In genomic region chr3:150345021-150345538, GRCh38 we compare ENCODE assay signal across 13 cellular contexts.
DNase-seq lines count a peak whose midpoint lies in the region; ATAC-seq, FAIRE-seq and TF ChIP-seq lines count a peak whose summit lies in the region.
"Had no signal": no experiment of that assay in that cellular context is flagged by ENCODE, and none has a peak within 500 bp of the region (broad histone marks: within the 10 kb centered on the region; RNA-seq: fewer than 3 reads in every experiment).

No MANE protein-coding gene starts in this region.

- TF ChIP-seq RAD21 in GM12878 (IDR thresholded peaks at IDR 0.05; ENCODE audit: insufficient read depth, low read depth, low read length): no peak

- H3K36me3 ChIP-seq in GM12878 (ENCODE audit: control insufficient read depth in 2 of 2, insufficient read depth in 2 of 2, low read length in 1 of 2): no peaks in the 10 kb centered on the region

- WGBS in GM12878 (ENCODE audit: insufficient coverage, insufficient replicate concordance, low lambda C conversion rate, missing lambda C conversion rate): 76% methylated on average over 9 of the region's 10 CpGs

- no peak for TF ChIP-seq CTCF in GM12878 (IDR thresholded peaks at IDR 0.05 in 2 of 3, conservative IDR thresholded peaks at IDR 0.05 in 1 of 3; ENCODE audit: control insufficient read depth in 2 of 3, extremely low read depth in 1 of 3, insufficient read depth in 1 of 3, low read depth in 3 of 3, low read length in 3 of 3)

- no peaks in the 10 kb centered on the region for H3K9me3 ChIP-seq in GM12878 (replicated peaks; ENCODE audit: control insufficient read depth, insufficient read depth, low read length)

- no peak overlapping the region for H2AFZ ChIP-seq in GM12878 (ENCODE audit: control insufficient read depth, low read depth, low read length)

- no peak overlapping the region for H3K9ac ChIP-seq in GM12878 (ENCODE audit: control insufficient read depth, insufficient read depth, low read length)

- SMC1A ChIA-PET in GM12878 (lab: Charles Lee; ENCODE audit: uncharacterized antibody, unreplicated experiment): interaction anchor here (0.6 to 1.3 kb wide), 2 partner anchors 20 to 310 kb away, joined by 3 read pairs; no protein-coding TSS in a partner anchor

- POLR2A ChIA-PET in GM12878 (lab: Charles Lee): interaction anchor here (1.6 kb wide), 1 partner anchor 19 kb away, joined by 3 read pairs; no protein-coding TSS in a partner anchor

- CTCF ChIA-PET in GM12878 (lab: Yijun Ruan, JAX): interaction anchor here (0.9 kb wide), 1 partner anchor 67 kb away, joined by 3 read pairs; no protein-coding TSS in a partner anchor

- peak; percentile 7 for FAIRE-seq in GM12878 (lab: Jason Lieb, UNC)

- no peak overlapping the region for H3K27ac ChIP-seq in GM12878 (ENCODE audit: control insufficient read depth, insufficient read depth)

- no peak for TF ChIP-seq EP300 in GM12878 (IDR thresholded peaks at IDR 0.05; ENCODE audit: borderline replicate concordance in 1 of 2, control insufficient read depth in 1 of 2, low read depth in 2 of 2, low read length in 2 of 2)

- H4K20me1 ChIP-seq in GM12878 (ENCODE audit: control insufficient read depth, insufficient read depth): no peaks in the 10 kb centered on the region

- no TSS peak for BruUV-seq in GM12878 (replicated peaks; lab: Mats Ljungman, UMichigan)

- H3K4me1 ChIP-seq in GM12878 (ENCODE audit: control insufficient read depth, insufficient read depth, low read length): no peaks in the 10 kb centered on the region

- H3K79me2 ChIP-seq in GM12878 (ENCODE audit: control insufficient read depth, insufficient read depth, low read length): no peaks in the 10 kb centered on the region

- in situ Hi-C loops in GM12878 (cut with MboI): no loop called here

- peak; percentile 28 for DNase-seq in 8988T
- DNase-seq in HS-27A (ENCODE audit: low read depth): peak; percentile 71
- DNase-seq in GM12878 (ENCODE audit: low read depth, low spot score): no peak
- peak; percentile 81 to 85 for DNase-seq in left colon
- DNase-seq in DMS 273 (lab: John Stamatoyannopoulos, UW; ENCODE audit: unreplicated experiment): no peak
- no peak for DNase-seq in pons (ENCODE audit: low spot score)
- no peak for DNase-seq in activated CD4-positive, alpha-beta T cell treated with anti-CD3 and anti-CD28 coated beads for 48 hours
- DNase-seq: activated B cell treated with CpG ODN at 0.5 μM for 24 hours, activated gamma-delta T cell, H7, hippocampal formation, NCI-H1105 treated with DMSO at 0.1 percent for 48 hours had no signal

- RAD21 ChIA-PET in GM12878 (lab: Charles Lee; ENCODE audit: unreplicated experiment): no interaction called here

- ATAC-seq in GM12878 (no peak), left colon (peak; percentile 95), GM21529 (IDR thresholded peaks at IDR 0.05; ENCODE audit: unreplicated experiment) (no peak)

- intact Hi-C loops in GM12878 (cut with micrococcal nuclease; ENCODE audit: unreplicated experiment): no loop called here
- intact Hi-C loops in left colon (cut with DNase I, micrococcal nuclease): no loop called here

- H3K4me2 ChIP-seq in GM12878 (ENCODE audit: control insufficient read depth, insufficient read depth): no peak overlapping the region

- H3K4me3 ChIP-seq in GM12878: no peak overlapping the region

- H3K27me3 ChIP-seq in GM12878 (replicated peaks in 1 of 2; ENCODE audit: control insufficient read depth in 2 of 2, insufficient read depth in 2 of 2, low read length in 1 of 2): no peaks in the 10 kb centered on the region; a peak in 1 of 4 replicates

- no peak for TF ChIP-seq POLR2A in GM12878 (IDR thresholded peaks at IDR 0.05; ENCODE audit: low read depth, low read length)

TF ChIP-seq in GM12878, 131 proteins besides CTCF, POLR2A, EP300 and RAD21:
- no peak for TF ChIP-seq SKIL (IDR thresholded peaks at IDR 0.05; ENCODE audit: low read depth, poor library complexity, severe bottlenecking)
- no peak for TF ChIP-seq SUPT20H (IDR thresholded peaks at IDR 0.05; ENCODE audit: borderline replicate concordance, control insufficient read depth, low read depth, low read length)
- no peak for TF ChIP-seq GABPA (IDR thresholded peaks at IDR 0.05; ENCODE audit: low read depth)
- no peak for TF ChIP-seq NR2C2 (IDR thresholded peaks at IDR 0.05; ENCODE audit: borderline replicate concordance, control insufficient read depth, insufficient read length, low read depth)
- TF ChIP-seq ZNF274 (IDR thresholded peaks at IDR 0.05; ENCODE audit: insufficient read depth, insufficient read length): no peak
- TF ChIP-seq USF2 (IDR thresholded peaks at IDR 0.05; ENCODE audit: borderline replicate concordance, low read depth, low read length): no peak
- no peak for TF ChIP-seq TCF12 (IDR thresholded peaks at IDR 0.05; ENCODE audit: low read depth, low read length)
- TF ChIP-seq YY1 (IDR thresholded peaks at IDR 0.05; ENCODE audit: low read depth, low read length): no peak
- no peak for TF ChIP-seq REST (IDR thresholded peaks at IDR 0.05; ENCODE audit: low read depth, low read length)
- TF ChIP-seq ATF2 (IDR thresholded peaks at IDR 0.05; ENCODE audit: low read length): no peak
- no peak for TF ChIP-seq ZSCAN29 (IDR thresholded peaks at IDR 0.05)

Comparison
In these comparisons a context has a peak if more than half of its experiments do, and no peak if none do; other contexts are left out.
1. DNase-seq: peak in 8988T (single experiment), HS-27A (single experiment) and left colon (2 of 2); none in GM12878 (single experiment), DMS 273 (single experiment), pons (single experiment) and activated CD4-positive, alpha-beta T cell treated with anti-CD3 and anti-CD28 coated beads for 48 hours (single experiment).